21 cellular contexts compared by ENCODE assay signal in the genomic region with DNA sequence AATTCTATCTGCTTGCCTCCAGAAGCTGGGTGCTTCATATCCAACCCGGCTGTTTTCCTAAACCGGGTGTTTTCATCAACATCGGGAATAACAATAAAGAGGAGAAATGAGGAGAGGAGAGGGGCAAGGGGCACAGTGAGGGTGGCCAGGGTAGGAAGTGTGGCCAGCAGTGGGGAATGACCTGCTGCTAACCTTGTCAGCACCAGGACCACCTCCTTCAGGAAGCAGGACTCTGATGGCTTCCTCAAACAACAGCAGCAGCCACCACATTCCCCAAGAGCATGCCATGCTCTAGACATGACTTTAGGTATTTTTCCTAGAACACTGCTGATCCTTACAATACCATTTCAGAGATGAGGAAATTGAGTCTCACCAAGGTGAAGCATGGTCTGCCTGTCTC. TPM values are rescaled to one million over a fixed set of nuclear protein-coding genes. Genes with fewer than 3 reads are reported as not detected.
DNase-seq lines count a peak whose midpoint lies in the region; ATAC-seq and TF ChIP-seq lines count a peak whose summit lies in the region.
"Had no signal": no experiment of that assay in that cellular context is flagged by ENCODE, and none has a peak within 500 bp of the region (broad histone marks: within the 10 kb centered on the region; RNA-seq: fewer than 3 reads in every experiment).

No MANE protein-coding gene starts in this region.

- peaks cover 15% of the 10 kb centered on the region for H3K4me1 Mint-ChIP-seq in CD14-positive monocyte
- H3K4me1 Mint-ChIP-seq in naive thymus-derived CD8-positive, alpha-beta T cell = peaks cover 33 to 41% (median 34%) of the 10 kb centered on the region in 4 donors

- H3K4me3 Mint-ChIP-seq in CD14-positive monocyte = no peak overlapping the region
- H3K4me3 Mint-ChIP-seq in naive thymus-derived CD8-positive, alpha-beta T cell = no peak overlapping the region
- H3K4me3 Mint-ChIP-seq: CD8-positive, alpha-beta memory T cell had no signal

- DNase-seq in CD14-positive monocyte (ENCODE audit: low spot score) (no peak), dermis microvascular lymphatic vessel endothelial cell (ENCODE audit: low read depth in 2 of 2) (peak; percentile 75 to 94), NCI-H748 treated with DMSO at 0.1 percent for 48 hours (lab: John Stamatoyannopoulos, UW) (no peak), amygdala (lab: John Stamatoyannopoulos, UW) (no peak), GM10266 (ENCODE audit: extremely low spot score) (no peak)
- no peak for DNase-seq in naive thymus-derived CD8-positive, alpha-beta T cell
- DNase-seq: BE2C; Calu3; CD8-positive, alpha-beta memory T cell; DMS153; GOT3; KG1; NCI-H1092 treated with DMSO at 0.1 percent for 48 hours; NCI-H1436 treated with DMSO at 0.1 percent for 48 hours; NCI-H1930; NCI-H510A; PC-9; SIG-M5; SK-N-SH had no signal

- H3K27me3 ChIP-seq in BLaER1 = no peaks in the 10 kb centered on the region
- H3K27me3 ChIP-seq: BE2C had no signal

- H3K9ac ChIP-seq in BLaER1 = no peak overlapping the region
- H3K9ac ChIP-seq: SK-N-SH had no signal

- intact Hi-C loops in CD14-positive monocyte (cut with micrococcal nuclease) = no loop called here

- peaks cover 53 to 86% of the 10 kb centered on the region in 2 donors for H3K36me3 Mint-ChIP-seq in CD14-positive monocyte
- peaks cover 0 to 50% (median 9%) of the 10 kb centered on the region in 3 donors for H3K36me3 Mint-ChIP-seq in naive thymus-derived CD8-positive, alpha-beta T cell

- ATAC-seq in naive thymus-derived CD8-positive, alpha-beta T cell = no peak

- no peak overlapping the region for H3K27ac ChIP-seq in BLaER1
- H3K27ac ChIP-seq: PC-9 had no signal

- H4K20me1 ChIP-seq in BLaER1 = peaks cover 97% of the 10 kb centered on the region

- H3K9me3 ChIP-seq in BLaER1 = no peaks in the 10 kb centered on the region
- H3K9me3 ChIP-seq: BE2C, SK-N-SH had no signal

- peaks cover 56% of the 10 kb centered on the region for H3K36me3 ChIP-seq in BLaER1

- H3K27me3 Mint-ChIP-seq in CD14-positive monocyte (ENCODE audit: low read depth in 3 of 3) = peaks cover 0 to 4% (median 1%) of the 10 kb centered on the region in 3 donors
- H3K27me3 Mint-ChIP-seq in naive thymus-derived CD8-positive, alpha-beta T cell = no peaks in the 10 kb centered on the region
- H3K27me3 Mint-ChIP-seq: CD8-positive, alpha-beta memory T cell had no signal

- H3K4me1 ChIP-seq in BLaER1 = peaks cover 54% of the 10 kb centered on the region
- H3K4me1 ChIP-seq: BE2C had no signal

- TF ChIP-seq CTCF in CD14-positive monocyte (IDR thresholded peaks at IDR 0.05) (no peak), GM10266 (IDR thresholded peaks at IDR 0.05; ENCODE audit: control insufficient read depth, insufficient read depth, low read depth, missing control alignments) (no peak)

- H3K9me3 Mint-ChIP-seq in CD14-positive monocyte = no peaks in the 10 kb centered on the region
- no peaks in the 10 kb centered on the region for H3K9me3 Mint-ChIP-seq in naive thymus-derived CD8-positive, alpha-beta T cell
- H3K9me3 Mint-ChIP-seq: CD8-positive, alpha-beta memory T cell had no signal

- peak overlapping the region; percentile 16 for H3K4me2 ChIP-seq in BLaER1
- H3K4me2 ChIP-seq: PC-9, SK-N-SH had no signal

- POLR2A ChIA-PET in naive thymus-derived CD8-positive, alpha-beta T cell (lab: Charles Lee) = no interaction called here

- H3K4me3 ChIP-seq in BLaER1 = no peak overlapping the region
- H3K4me3 ChIP-seq: PC-9 had no signal

- H3K27ac Mint-ChIP-seq in CD14-positive monocyte = peak overlapping the region in 4 of 7 donors; percentile 15 to 66 (median 53)
- H3K27ac Mint-ChIP-seq in naive thymus-derived CD8-positive, alpha-beta T cell = peak overlapping the region in 7 of 10 donors; percentile 21 to 93 (median 81)

RNA-seq across cellular contexts. Expression of gene TPBGL, which starts 52.4 kb away (rescaled TPM):
- not detected for polyA plus RNA-seq in CD14-positive monocyte
- total RNA-seq in dermis microvascular lymphatic vessel endothelial cell = under 0.01 and 0.13 TPM in 2 replicates
- total RNA-seq in naive thymus-derived CD8-positive, alpha-beta T cell = under 1 TPM; 0.16 TPM
- polyA plus RNA-seq in naive thymus-derived CD8-positive, alpha-beta T cell = under 1 TPM; 0.09 to 0.24 (median 0.12) TPM
- total RNA-seq: Calu3, G401, PC-9 had no signal

RNA-seq across cellular contexts. Expression of gene ARRB1, which starts 58.5 kb away (rescaled TPM):
- 10 to 100 TPM; 52.6 to 66.5 TPM for polyA plus RNA-seq in CD14-positive monocyte
- total RNA-seq in dermis microvascular lymphatic vessel endothelial cell = 167 and 260 TPM in 2 replicates
- 10 to 100 TPM; 60.0 to 65.3 TPM for total RNA-seq in naive thymus-derived CD8-positive, alpha-beta T cell
- polyA plus RNA-seq in naive thymus-derived CD8-positive, alpha-beta T cell = 10 to 100 TPM in 1 of 3 donors, 1 to 10 TPM in 2; 7.6 to 12.2 (median 9.0) TPM

Comparison
In these comparisons a context has a peak if more than half of its experiments do, and no peak if none do; other contexts are left out.
1. DNase-seq: peak in dermis microvascular lymphatic vessel endothelial cell (2 of 2); none in CD14-positive monocyte (single experiment), naive thymus-derived CD8-positive, alpha-beta T cell (0 of 10), NCI-H748 treated with DMSO at 0.1 percent for 48 hours (single experiment), amygdala (0 of 56) and GM10266 (single experiment).